ENCODE assay signal across 8 cellular contexts in the genomic region with DNA sequence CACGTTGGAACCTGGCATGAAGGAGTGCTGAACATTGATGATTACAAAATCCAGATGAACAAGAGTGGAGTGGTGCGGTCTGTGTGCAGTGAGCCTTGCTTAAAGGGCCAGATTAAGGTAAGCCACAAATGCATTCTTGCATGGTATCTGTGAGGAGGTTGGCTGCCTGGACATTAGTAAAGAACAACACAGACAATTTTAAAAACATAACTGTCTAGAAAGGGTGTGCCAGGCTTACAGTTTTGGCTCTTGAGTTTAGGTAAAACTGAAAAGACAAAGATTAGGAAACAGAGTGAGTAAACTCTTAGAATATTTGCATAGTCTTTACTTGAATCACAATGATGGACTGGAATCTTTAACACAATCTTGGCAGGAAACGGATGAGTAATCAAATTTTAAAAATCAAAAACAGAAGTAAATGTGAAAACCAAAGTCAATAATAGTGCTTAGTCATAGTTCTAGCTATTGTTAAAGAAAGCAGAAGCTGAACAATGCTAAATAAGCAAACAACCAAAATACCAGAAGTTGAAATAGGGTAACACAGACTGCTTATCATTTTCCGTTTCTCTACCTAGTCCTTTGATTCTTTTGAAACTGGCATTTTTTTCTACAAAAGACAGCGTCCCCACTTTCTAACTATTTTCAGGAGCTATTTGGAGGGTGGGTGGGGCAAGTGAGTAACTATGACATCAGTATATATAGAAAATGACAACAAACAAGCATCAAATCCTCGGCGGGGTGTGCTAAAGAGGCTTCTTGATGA.
DNase-seq lines count a peak whose midpoint lies in the region; ATAC-seq, FAIRE-seq and TF ChIP-seq lines count a peak whose summit lies in the region.

No MANE protein-coding gene starts in this region.

- peak overlapping the region; percentile 42 for H2AFZ ChIP-seq in endothelial cell of umbilical vein (ENCODE audit: low read depth, low read length)

- H3K9me3 ChIP-seq in endothelial cell of umbilical vein (replicated peaks; ENCODE audit: control insufficient read depth, insufficient read depth, low read length), result no peaks in the 10 kb centered on the region
- H3K9me3 ChIP-seq in Peyer's patch, result no peaks in the 10 kb centered on the region

- H4K20me1 ChIP-seq in endothelial cell of umbilical vein (replicated peaks; ENCODE audit: control insufficient read depth, extremely low read depth, insufficient read depth, low read length), result no peaks in the 10 kb centered on the region

- POLR2A ChIA-PET in endothelial cell of umbilical vein (lab: Charles Lee), result interaction anchor here (1.3 to 2.1 kb wide), 2 partner anchors 20 to 22 kb away, joined by 3 to 4 read pairs; no protein-coding TSS in a partner anchor

- no peaks in the 10 kb centered on the region for H3K27me3 ChIP-seq in endothelial cell of umbilical vein (ENCODE audit: control insufficient read depth in 2 of 2, insufficient read depth in 2 of 2, low read length in 2 of 2)
- no peaks in the 10 kb centered on the region for H3K27me3 ChIP-seq in Peyer's patch

- H3K9ac ChIP-seq in endothelial cell of umbilical vein (replicated peaks; ENCODE audit: extremely low read depth, insufficient read depth, low read length), result peak overlapping the region; percentile 73

- H3K4me1 ChIP-seq in endothelial cell of umbilical vein (ENCODE audit: control insufficient read depth, extremely low read depth, insufficient read depth, low read length), result peaks cover 54% of the 10 kb centered on the region
- H3K4me1 ChIP-seq in Peyer's patch, result no peaks in the 10 kb centered on the region

- peak; percentile 47 for DNase-seq in HFF-Myc (ENCODE audit: extremely low read depth, low read depth)
- DNase-seq in NCI-H460 (ENCODE audit: extremely low read depth, low read depth), result peak; percentile 35
- peak; percentile 91 for DNase-seq in endothelial cell of umbilical vein (ENCODE audit: low read depth, low spot score)
- DNase-seq in coronary artery (ENCODE audit: low spot score), result no peak
- DNase-seq in effector CD8-positive, alpha-beta T cell (lab: John Stamatoyannopoulos, UW), result no peak
- no peak for DNase-seq in Peyer's patch
- no peak for DNase-seq in putamen (ENCODE audit: low spot score)

- H3K36me3 ChIP-seq in endothelial cell of umbilical vein (ENCODE audit: control insufficient read depth in 2 of 2, extremely low read depth in 1 of 2, insufficient read depth in 2 of 2, low read length in 2 of 2), result no peaks in the 10 kb centered on the region
- no peaks in the 10 kb centered on the region for H3K36me3 ChIP-seq in Peyer's patch

- CTCF ChIA-PET in endothelial cell of umbilical vein (lab: Charles Lee), result interaction anchor here (0.8 to 1.8 kb wide), 6 partner anchors 9 to 21 kb away, joined by 3 to 8 read pairs (median 4); no protein-coding TSS in a partner anchor

- peak overlapping the region; percentile 66 for H3K4me2 ChIP-seq in endothelial cell of umbilical vein (ENCODE audit: insufficient read depth, low read length)

- FAIRE-seq in endothelial cell of umbilical vein (lab: Jason Lieb, UNC), result peak; percentile 98

- no peak for TF ChIP-seq POLR2A in endothelial cell of umbilical vein (IDR thresholded peaks at IDR 0.05; ENCODE audit: low read depth, low read length)
- TF ChIP-seq POLR2A in Peyer's patch (IDR thresholded peaks at IDR 0.05), result no peak

- dilution Hi-C loops in endothelial cell of umbilical vein (cut with MboI; ENCODE audit: extremely low pct_ligation_motif_present, low sequenced_read_pairs), result no loop called here

- BruUV-seq in endothelial cell of umbilical vein (replicated peaks; lab: Mats Ljungman, UMichigan), result no TSS peak

- peak overlapping the region; percentile 99 for H3K27ac ChIP-seq in endothelial cell of umbilical vein (ENCODE audit: insufficient read depth, low read depth, low read length)
- H3K27ac ChIP-seq in coronary artery, result no peak overlapping the region
- no peak overlapping the region for H3K27ac ChIP-seq in Peyer's patch

- TF ChIP-seq CTCF in HFF-Myc (IDR thresholded peaks at IDR 0.05; ENCODE audit: low read depth, low read length, missing control alignments) (no peak), endothelial cell of umbilical vein (IDR thresholded peaks at IDR 0.05; ENCODE audit: extremely low read depth in 1 of 2, insufficient read depth in 1 of 2, low read depth in 1 of 2, low read length in 2 of 2) (no peak), coronary artery (IDR thresholded peaks at IDR 0.05) (no peak), Peyer's patch (IDR thresholded peaks at IDR 0.05) (no peak)

- no peaks in the 10 kb centered on the region for H3K9me1 ChIP-seq in endothelial cell of umbilical vein (replicated peaks; ENCODE audit: control insufficient read depth, extremely low read depth, insufficient read depth, low read length)

- H3K4me3 ChIP-seq in HFF-Myc (replicated peaks; ENCODE audit: low read depth, low read length), result peak overlapping the region; percentile 10
- peak overlapping the region in 1 of 3 experiments; percentile 28 for H3K4me3 ChIP-seq in endothelial cell of umbilical vein (replicated peaks in 1 of 3; ENCODE audit: insufficient read depth in 1 of 3, low read depth in 1 of 3, low read length in 3 of 3)
- no peak overlapping the region for H3K4me3 ChIP-seq in coronary artery
- H3K4me3 ChIP-seq in Peyer's patch, result no peak overlapping the region

- H3K79me2 ChIP-seq in endothelial cell of umbilical vein (ENCODE audit: control insufficient read depth, insufficient read depth, low read length), result no peaks in the 10 kb centered on the region

- peak; percentile 60 for ATAC-seq in GM18511 (IDR thresholded peaks at IDR 0.05; ENCODE audit: unreplicated experiment)

- intact Hi-C loops in endothelial cell of umbilical vein (cut with micrococcal nuclease), result loop anchor here (1.0 to 10.0 kb wide), 10 partner anchors 21 to 1510 kb away; a partner anchor contains a TSS

TF ChIP-seq in endothelial cell of umbilical vein, 7 proteins besides CTCF, POLR2A, EP300 and RAD21:
- TF ChIP-seq FOS (IDR thresholded peaks at IDR 0.05; ENCODE audit: borderline replicate concordance, insufficient read depth, low read length) (peak; percentile 92), JUN (IDR thresholded peaks at IDR 0.05; ENCODE audit: borderline replicate concordance, insufficient read depth, insufficient read length, low read depth) (peak; percentile 93), GATA2 (IDR thresholded peaks at IDR 0.05; ENCODE audit: insufficient read depth, insufficient read length, low read depth, low read length) (peak; percentile 89), EZH2 (IDR thresholded peaks at IDR 0.05; ENCODE audit: borderline replicate concordance, low read depth, low read length, severe bottlenecking) (no peak)
- TF ChIP-seq, protein P1, sequence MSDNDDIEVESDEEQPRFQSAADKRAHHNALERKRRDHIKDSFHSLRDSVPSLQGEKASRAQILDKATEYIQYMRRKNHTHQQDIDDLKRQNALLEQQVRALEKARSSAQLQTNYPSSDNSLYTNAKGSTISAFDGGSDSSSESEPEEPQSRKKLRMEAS (IDR thresholded peaks at IDR 0.05; ENCODE audit: insufficient read depth, insufficient read length), result no peak

Comparison
In these comparisons a context has a peak if more than half of its experiments do, and no peak if none do; other contexts are left out.
1. DNase-seq: peak in HFF-Myc (single experiment), NCI-H460 (single experiment) and endothelial cell of umbilical vein (single experiment); none in coronary artery (single experiment), effector CD8-positive, alpha-beta T cell (single experiment), Peyer's patch (0 of 3) and putamen (single experiment).